In the genomic region with DNA sequence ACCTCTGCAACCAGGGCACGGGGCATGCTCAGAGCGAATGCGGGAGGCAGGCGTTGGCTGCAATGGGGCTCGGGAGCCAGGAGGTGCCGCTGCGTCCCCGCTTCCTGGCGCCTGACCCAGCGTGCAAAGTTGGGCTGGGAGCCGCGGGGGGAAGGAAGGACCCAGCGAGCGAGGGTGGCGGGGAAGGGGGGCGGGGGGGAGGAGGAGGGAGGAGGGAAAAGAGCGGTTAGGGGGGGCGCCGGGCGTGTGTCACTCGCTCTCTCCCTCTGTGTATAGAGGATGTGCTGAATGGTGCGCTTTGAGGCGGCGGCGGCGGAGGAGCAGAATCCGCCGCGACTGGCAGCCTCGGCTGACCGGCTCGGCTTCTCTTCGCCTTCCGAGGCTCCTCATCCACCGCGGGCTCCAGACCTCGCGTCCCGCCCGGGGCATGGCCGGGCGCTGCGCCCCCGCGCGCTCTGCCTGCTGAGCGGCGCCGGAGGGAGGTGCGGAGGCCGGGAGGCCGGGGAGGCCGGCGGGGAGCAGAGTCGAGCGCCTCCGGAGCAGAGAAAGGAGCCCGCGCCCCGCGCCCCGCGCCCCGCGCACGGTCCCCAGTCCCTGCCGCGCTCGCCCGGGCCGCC, we compare ENCODE assay signal across 8 cellular contexts. TPM values are rescaled to one million over a fixed set of nuclear protein-coding genes. Genes with fewer than 3 reads are reported as not detected.
A peak's percentile ranks its signal among the peaks of the same experiment; 100 is the strongest.
DNase-seq lines count a peak whose midpoint lies in the region; ATAC-seq and TF ChIP-seq lines count a peak whose summit lies in the region.

A gene (plus strand): TSS at position 252 of the 617 bp plus-strand sequence. CDS start 386 bp downstream, outside the sequence.

- no peaks in the 10 kb centered on the region for H3K9me3 Mint-ChIP-seq in activated CD4-positive, alpha-beta memory T cell treated with anti-CD3 and anti-CD28 coated beads, Interleukin-2, amount 10 ng/mL, durations not matched to agents 7 days and 5 days

- peaks cover 49% of the 10 kb centered on the region for H3K27me3 Mint-ChIP-seq in activated CD4-positive, alpha-beta memory T cell treated with anti-CD3 and anti-CD28 coated beads, Interleukin-2, amount 10 ng/mL, durations not matched to agents 7 days and 5 days

- no peaks in the 10 kb centered on the region for H3K36me3 Mint-ChIP-seq in activated CD4-positive, alpha-beta memory T cell treated with anti-CD3 and anti-CD28 coated beads, Interleukin-2, amount 10 ng/mL, durations not matched to agents 7 days and 5 days (ENCODE audit: low read depth)

- H3K27ac ChIP-seq in AG04450 (ENCODE audit: low read depth, low read length) (peak within 1 kb of the TSS; percentile 58), duodenal mucosa (ENCODE audit: low read depth, low read length) (no peak within 1 kb of the TSS), right lobe of liver (peak within 1 kb of the TSS; percentile 73 to 90 (median 75))

- POLR2A ChIA-PET in AG04450 (lab: Yijun Ruan, JAX) = interaction anchor here (0.8 kb wide), 1 partner anchor 589 kb away, joined by 3 read pairs; no protein-coding TSS in a partner anchor
- POLR2A ChIA-PET in activated CD4-positive, alpha-beta memory T cell treated with anti-CD3 and anti-CD28 coated beads, Interleukin-2, amount 10 ng/mL, durations not matched to agents 7 days and 5 days (lab: Charles Lee) = no interaction called here

- intact Hi-C loops in right lobe of liver (cut with DNase I) = loop anchor here (5.0 to 10.0 kb wide), 2 partner anchors 173 to 255 kb away; no protein-coding TSS in a partner anchor

- CTCF ChIA-PET in AG04450 (lab: Charles Lee) = interaction anchor here (0.6 to 5.8 kb wide), 22 partner anchors 9 to 590 kb away, joined by 3 to 65 read pairs (median 4); no protein-coding TSS in a partner anchor
- CTCF ChIA-PET in activated CD4-positive, alpha-beta memory T cell treated with anti-CD3 and anti-CD28 coated beads, Interleukin-2, amount 10 ng/mL, durations not matched to agents 7 days and 5 days (lab: Charles Lee) = interaction anchor here (0.7 to 2.1 kb wide), 14 partner anchors 9 to 590 kb away, joined by 3 to 18 read pairs (median 3); no protein-coding TSS in a partner anchor

- H3K4me1 ChIP-seq in duodenal mucosa (ENCODE audit: control insufficient read depth in 1 of 2, insufficient read depth in 2 of 2, low read length in 2 of 2) (peaks cover 0 to 12% of the 10 kb centered on the region in 2 donors), right lobe of liver (no peaks in the 10 kb centered on the region)

- DNase-seq in AG04450 (ENCODE audit: low read depth, low spot score) (peak; percentile 66), NCI-H524 (lab: John Stamatoyannopoulos, UW) (peak; percentile 89 to 90), right lobe of liver (peak; percentile 83 to 90 (median 86))
- DNase-seq in activated CD4-positive, alpha-beta memory T cell treated with anti-CD3 and anti-CD28 coated beads, Interleukin-2, amount 10 ng/mL, durations not matched to agents 7 days and 5 days = peak; percentile 79
- peak; percentile 75 for DNase-seq in stimulated activated CD4-positive, alpha-beta T cell treated with anti-CD3 and anti-CD28 coated beads, Interleukin-4, amount 100 ng/mL, for 24 hours

- H3K27ac Mint-ChIP-seq in activated CD4-positive, alpha-beta memory T cell treated with anti-CD3 and anti-CD28 coated beads, Interleukin-2, amount 10 ng/mL, durations not matched to agents 7 days and 5 days = no peak within 1 kb of the TSS

- peak within 1 kb of the TSS; percentile 75 for H3K4me3 ChIP-seq in AG04450 (ENCODE audit: low read depth, low read length)
- peak within 1 kb of the TSS; percentile 62 to 67 for H3K4me3 ChIP-seq in duodenal mucosa (ENCODE audit: low read depth in 1 of 2, low read length in 2 of 2)
- H3K4me3 ChIP-seq in right lobe of liver = peak within 1 kb of the TSS; percentile 64 to 94 (median 69)

- H3K4me1 Mint-ChIP-seq in activated CD4-positive, alpha-beta memory T cell treated with anti-CD3 and anti-CD28 coated beads, Interleukin-2, amount 10 ng/mL, durations not matched to agents 7 days and 5 days = peaks cover 23% of the 10 kb centered on the region

- no peak for TF ChIP-seq POLR2A in right lobe of liver (IDR thresholded peaks at IDR 0.05)

- WGBS in right lobe of liver (ENCODE audit: insufficient coverage, low coverage, low lambda C conversion rate, missing lambda C conversion rate) = 0% methylated on average over 16 of the region's 71 CpGs

- peak within 1 kb of the TSS; percentile 68 for H3K4me3 Mint-ChIP-seq in activated CD4-positive, alpha-beta memory T cell treated with anti-CD3 and anti-CD28 coated beads, Interleukin-2, amount 10 ng/mL, durations not matched to agents 7 days and 5 days

- H3K27me3 ChIP-seq in AG04450 (ENCODE audit: control insufficient read depth, insufficient read depth, low read length) = no peaks in the 10 kb centered on the region
- H3K27me3 ChIP-seq in duodenal mucosa (ENCODE audit: control insufficient read depth in 1 of 2, insufficient read depth in 2 of 2, low read length in 2 of 2) = peaks cover 3 to 6% of the 10 kb centered on the region in 2 donors
- no peaks in the 10 kb centered on the region for H3K27me3 ChIP-seq in right lobe of liver

- peak; percentile 83 for ATAC-seq in GM18909 (IDR thresholded peaks at IDR 0.05; ENCODE audit: poor library complexity, unreplicated experiment)
- ATAC-seq in HG03280 (IDR thresholded peaks at IDR 0.05; ENCODE audit: unreplicated experiment) = peak; percentile 85
- peak; percentile 96 to 98 (median 98) for ATAC-seq in right lobe of liver

- TF ChIP-seq CTCF in AG04450 (IDR thresholded peaks at IDR 0.05; ENCODE audit: low read depth, low read length) = peak; percentile 94
- TF ChIP-seq CTCF in right lobe of liver (IDR thresholded peaks at IDR 0.05) = peak; percentile 68 to 90 (median 74)

- H3K9ac ChIP-seq in duodenal mucosa (ENCODE audit: low read depth in 1 of 2, low read length in 2 of 2) = peak within 1 kb of the TSS; percentile 20 to 43

- no peaks in the 10 kb centered on the region for H3K36me3 ChIP-seq in duodenal mucosa (ENCODE audit: control insufficient read depth in 1 of 2, insufficient read depth in 2 of 2, low read length in 2 of 2)
- H3K36me3 ChIP-seq in right lobe of liver = no peaks in the 10 kb centered on the region

- no peaks in the 10 kb centered on the region for H3K9me3 ChIP-seq in AG04450 (ENCODE audit: control insufficient read depth, insufficient read depth, low read length)
- no peaks in the 10 kb centered on the region for H3K9me3 ChIP-seq in duodenal mucosa (ENCODE audit: control insufficient read depth in 1 of 2, low read length in 2 of 2)
- H3K9me3 ChIP-seq in right lobe of liver = no peaks in the 10 kb centered on the region

RNA-seq across cellular contexts. Expression of the gene that starts here (rescaled TPM):
- polyA plus RNA-seq in AG04450 (2011; rRNA removed) = 12.3 and 16.4 TPM in 2 replicates
- polyA minus RNA-seq in AG04450 (2011; rRNA and poly(A)+ RNA removed) = 23.4 and 35.0 TPM in 2 replicates
- 1 to 10 TPM; 1.9 to 2.2 TPM for total RNA-seq in activated CD4-positive, alpha-beta memory T cell treated with anti-CD3 and anti-CD28 coated beads, Interleukin-2, amount 10 ng/mL, durations not matched to agents 7 days and 5 days
- 1 to 10 TPM; 5.0 to 9.9 (median 5.7) TPM for total RNA-seq in right lobe of liver
